29 cellular contexts compared by ENCODE assay signal in genomic region chr12:93798279-93798678, GRCh38.
A peak's percentile ranks its signal among the peaks of the same experiment; 100 is the strongest.
DNase-seq lines count a peak whose midpoint lies in the region; ATAC-seq and TF ChIP-seq lines count a peak whose summit lies in the region.
"Had no signal": no experiment of that assay in that cellular context is flagged by ENCODE, and none has a peak within 500 bp of the region (broad histone marks: within the 10 kb centered on the region; RNA-seq: fewer than 3 reads in every experiment).

No MANE protein-coding gene starts in this region.

- H3K36me3 ChIP-seq in BLaER1 treated with 17β-estradiol and CSF1 and Interleukin-3, amounts not matched to agents 10 nM and 100 nM: no peaks in the 10 kb centered on the region
- H3K36me3 ChIP-seq: gastrocnemius medialis, MG63 had no signal

- H3K4me3 ChIP-seq in BLaER1 treated with 17β-estradiol and CSF1 and Interleukin-3, amounts not matched to agents 10 nM and 100 nM: no peak overlapping the region
- H3K4me3 ChIP-seq: gastrocnemius medialis, MG63, PC-9 had no signal

- POLR2A ChIA-PET in activated CD4-positive, alpha-beta T cell treated with anti-CD3 and anti-CD28 coated beads for 36 hours (lab: Charles Lee): no interaction called here

- no peaks in the 10 kb centered on the region for H3K27me3 Mint-ChIP-seq in activated CD4-positive, alpha-beta T cell treated with anti-CD3 and anti-CD28 coated beads for 36 hours
- H3K27me3 Mint-ChIP-seq: activated naive CD4-positive, alpha-beta T cell treated with anti-CD3 and anti-CD28 coated beads, Interleukin-2, amount 50 U/mL, for 24 hours; IgD-negative memory B cell; naive thymus-derived CD4-positive, alpha-beta T cell had no signal

- H3K4me3 Mint-ChIP-seq in activated CD4-positive, alpha-beta T cell treated with anti-CD3 and anti-CD28 coated beads for 36 hours: no peak overlapping the region
- H3K4me3 Mint-ChIP-seq: activated naive CD4-positive, alpha-beta T cell treated with anti-CD3 and anti-CD28 coated beads, Interleukin-2, amount 50 U/mL, for 24 hours; activated T-helper 1 cell treated with anti-CD3 and anti-CD28 coated beads, Interleukin-12 subunit alpha, Interleukin-12 subunit beta, Interleukin-2, Interleukin-4 antibody, amounts not matched to agents 30 ng/mL and 10 ng/mL and 1 ng/mL, durations not matched to agents 14 hours and 24 hours and 36 hours; CD14-positive monocyte; IgD-negative memory B cell; naive thymus-derived CD4-positive, alpha-beta T cell had no signal

- peak; percentile 90 for ATAC-seq in activated CD4-positive, alpha-beta T cell treated with anti-CD3 and anti-CD28 coated beads for 36 hours
- peak; percentile 23 for ATAC-seq in foreskin keratinocyte
- ATAC-seq: gastrocnemius medialis; naive thymus-derived CD4-positive, alpha-beta T cell; Right ventricle myocardium inferior; SK-N-SH treated with all-trans-retinoic acid at 6 μM for 48 hours had no signal

- H3K27me3 ChIP-seq in BLaER1 treated with 17β-estradiol and CSF1 and Interleukin-3, amounts not matched to agents 10 nM and 100 nM: no peaks in the 10 kb centered on the region
- H3K27me3 ChIP-seq in foreskin keratinocyte: no peaks in the 10 kb centered on the region
- H3K27me3 ChIP-seq: gastrocnemius medialis, MG63 had no signal

- intact Hi-C loops in activated CD4-positive, alpha-beta T cell treated with anti-CD3 and anti-CD28 coated beads for 36 hours (cut with DNase I, micrococcal nuclease): no loop called here

- H3K9me3 ChIP-seq in BLaER1 treated with 17β-estradiol and CSF1 and Interleukin-3, amounts not matched to agents 10 nM and 100 nM (replicated peaks in 1 of 11): no peaks in the 10 kb centered on the region; a peak in 1 of 22 replicates
- H3K9me3 ChIP-seq: Caco-2, gastrocnemius medialis, MG63 had no signal

- no peak for TF ChIP-seq CTCF in foreskin keratinocyte (conservative IDR thresholded peaks at IDR 0.05)

- H3K27ac ChIP-seq in BLaER1 treated with 17β-estradiol and CSF1 and Interleukin-3, amounts not matched to agents 10 nM and 100 nM: peak overlapping the region in 5 of 11 experiments; percentile 1 to 77 (median 69); a peak in 6 of 22 replicates
- H3K27ac ChIP-seq in foreskin keratinocyte: no peak overlapping the region
- H3K27ac ChIP-seq: gastrocnemius medialis, PC-9 had no signal

- peak overlapping the region; percentile 3 for H3K27ac Mint-ChIP-seq in activated CD4-positive, alpha-beta T cell treated with anti-CD3 and anti-CD28 coated beads for 36 hours
- H3K27ac Mint-ChIP-seq: activated naive CD4-positive, alpha-beta T cell treated with anti-CD3 and anti-CD28 coated beads, Interleukin-2, amount 50 U/mL, for 24 hours; activated T-helper 1 cell treated with anti-CD3 and anti-CD28 coated beads, Interleukin-12 subunit alpha, Interleukin-12 subunit beta, Interleukin-2, Interleukin-4 antibody, amounts not matched to agents 30 ng/mL and 10 ng/mL and 1 ng/mL, durations not matched to agents 14 hours and 24 hours and 36 hours; CD14-positive monocyte; IgD-negative memory B cell had no signal

- H3K9me3 Mint-ChIP-seq in activated CD4-positive, alpha-beta T cell treated with anti-CD3 and anti-CD28 coated beads for 36 hours (ENCODE audit: low read depth): no peaks in the 10 kb centered on the region
- H3K9me3 Mint-ChIP-seq: activated naive CD4-positive, alpha-beta T cell treated with anti-CD3 and anti-CD28 coated beads, Interleukin-2, amount 50 U/mL, for 24 hours; CD14-positive monocyte; naive thymus-derived CD4-positive, alpha-beta T cell had no signal

- peak overlapping the region in 8 of 11 experiments; percentile 32 to 80 (median 66); a peak in 16 of 22 replicates for H3K4me2 ChIP-seq in BLaER1 treated with 17β-estradiol and CSF1 and Interleukin-3, amounts not matched to agents 10 nM and 100 nM
- H3K4me2 ChIP-seq: PC-9 had no signal

- peaks cover under 1 to 37% (median 25%) of the 10 kb centered on the region in 10 experiments; a peak in 18 of 20 replicates for H3K4me1 ChIP-seq in BLaER1 treated with 17β-estradiol and CSF1 and Interleukin-3, amounts not matched to agents 10 nM and 100 nM
- H3K4me1 ChIP-seq in foreskin keratinocyte: peaks cover 15% of the 10 kb centered on the region

- no peak overlapping the region for H3K9ac ChIP-seq in BLaER1 treated with 17β-estradiol and CSF1 and Interleukin-3, amounts not matched to agents 10 nM and 100 nM

- DNase-seq in activated CD4-positive, alpha-beta T cell treated with anti-CD3 and anti-CD28 coated beads for 36 hours: no peak
- DNase-seq in activated CD4-positive, alpha-beta T cell treated with anti-CD3 and anti-CD28 coated beads, Interleukin-2, amount 50 U/mL, for 48 hours: no peak
- DNase-seq in M059J (ENCODE audit: low read depth): peak; percentile 39
- no peak for DNase-seq in foreskin keratinocyte
- DNase-seq in pons (ENCODE audit: low spot score): no peak
- DNase-seq in NAMALWA (ENCODE audit: low spot score): no peak
- no peak for DNase-seq in NK-92 treated with Interleukin-12 subunit alpha and Interleukin-12 subunit beta, amount 100 ng/mL, for 24 hours (lab: John Stamatoyannopoulos, UW)
- DNase-seq: 8988T; activated CD4-positive, alpha-beta T cell treated with anti-CD3 and anti-CD28 coated beads for 1 hour; amygdala; Caco-2; gastrocnemius medialis; MG63; midbrain; naive thymus-derived CD4-positive, alpha-beta T cell; NCI-H2029 treated with DMSO at 0.1 percent for 48 hours; NCI-H524 treated with DMSO at 0.1 percent for 48 hours; nucleus accumbens; PC-9; stimulated activated CD4-positive, alpha-beta T cell treated with anti-CD3 and anti-CD28 coated beads, Interleukin-4, amount 100 ng/mL, for 1 hour; T-helper 2 cell; trophoblast cell had no signal

- no peaks in the 10 kb centered on the region for H4K20me1 ChIP-seq in BLaER1 treated with 17β-estradiol and CSF1 and Interleukin-3, amounts not matched to agents 10 nM and 100 nM

- CTCF ChIA-PET in activated CD4-positive, alpha-beta T cell treated with anti-CD3 and anti-CD28 coated beads for 36 hours (lab: Charles Lee): no interaction called here

- peaks cover 19% of the 10 kb centered on the region for H3K4me1 Mint-ChIP-seq in activated CD4-positive, alpha-beta T cell treated with anti-CD3 and anti-CD28 coated beads for 36 hours

- H3K36me3 Mint-ChIP-seq in activated CD4-positive, alpha-beta T cell treated with anti-CD3 and anti-CD28 coated beads for 36 hours (ENCODE audit: low read depth): peaks cover 8% of the 10 kb centered on the region
- H3K36me3 Mint-ChIP-seq: CD14-positive monocyte had no signal
